15 cellular contexts compared by ENCODE assay signal in genomic region chr11:94555752-94556329, GRCh38. TPM values are rescaled to one million over a fixed set of nuclear protein-coding genes. Genes with fewer than 3 reads are reported as not detected.
"Had no signal": no experiment of that assay in that cellular context is flagged by ENCODE, and none has a peak within 500 bp of the region (broad histone marks: within the 10 kb centered on the region; RNA-seq: fewer than 3 reads in every experiment).

No MANE protein-coding gene starts in this region.

RNA-seq across cellular contexts. Expression of gene C11orf97, which starts 43.6 kb away (rescaled TPM):
- total RNA-seq: activated B cell treated with CpG ODN at 0.5 μM for 24 hours; activated CD8-positive, alpha-beta T cell treated with anti-CD3 and anti-CD28 coated beads for 36 hours; activated naive CD4-positive, alpha-beta T cell treated with anti-CD3 and anti-CD28 coated beads for 36 hours; activated naive CD8-positive, alpha-beta T cell treated with anti-CD3 and anti-CD28 coated beads for 36 hours; activated T-cell treated with anti-CD3 and anti-CD28 coated beads, Interleukin-2, amount 50 U/mL, for 4 hours; activated T-helper 2 cell treated with anti-CD3 and anti-CD28 coated beads, Interferon-gamma antibody, Interleukin-2, Interleukin-4, amounts not matched to agents 10 μg/mL and 5 μg/mL and 100 μg/mL, durations not matched to agents 14 hours and 24 hours and 36 hours; adrenal gland; aorta; body of pancreas; chondrocyte; dermis blood vessel endothelial cell; esophagus muscularis mucosa; foreskin keratinocyte; gastrocnemius medialis; heart left ventricle had no signal
- polyA plus RNA-seq: adrenal gland, aorta, foreskin keratinocyte, heart left ventricle had no signal
